14 cellular contexts compared by ENCODE assay signal in genomic region chr5:112479418-112479817, GRCh38.
DNase-seq lines count a peak whose midpoint lies in the region; ATAC-seq, FAIRE-seq and TF ChIP-seq lines count a peak whose summit lies in the region.
"Had no signal": no experiment of that assay in that cellular context is flagged by ENCODE, and none has a peak within 500 bp of the region (broad histone marks: within the 10 kb centered on the region; RNA-seq: fewer than 3 reads in every experiment).

No MANE protein-coding gene starts in this region.

- BruUV-seq in MCF 10A (replicated peaks; lab: Mats Ljungman, UMichigan) = no TSS peak

- H3K27ac Mint-ChIP-seq in MCF 10A (ENCODE audit: low read depth, unreplicated experiment) = peak overlapping the region; percentile 47
- H3K27ac Mint-ChIP-seq: activated CD8-positive, alpha-beta T cell treated with anti-CD3 and anti-CD28 coated beads for 36 hours had no signal

- intact Hi-C loops in MCF 10A (cut with micrococcal nuclease) = no loop called here

- H3K4me3 Mint-ChIP-seq in MCF 10A (ENCODE audit: unreplicated experiment) = no peak overlapping the region
- H3K4me3 Mint-ChIP-seq: activated CD8-positive, alpha-beta T cell treated with anti-CD3 and anti-CD28 coated beads for 36 hours had no signal

- TF ChIP-seq CTCF in MCF 10A (IDR thresholded peaks at IDR 0.05; ENCODE audit: unreplicated experiment) = no peak

- POLR2A ChIA-PET in MCF 10A (lab: Yijun Ruan, JAX) = interaction anchor here (1.2 to 1.6 kb wide), 5 partner anchors 13 to 229 kb away, joined by 3 to 6 read pairs (median 3); partner anchors contain the start of gene EPB41L4A

- H3K27me3 Mint-ChIP-seq in MCF 10A (ENCODE audit: insufficient read depth, unreplicated experiment) = no peaks in the 10 kb centered on the region

- no peaks in the 10 kb centered on the region for H3K9me3 Mint-ChIP-seq in MCF 10A (ENCODE audit: unreplicated experiment)
- H3K9me3 Mint-ChIP-seq: activated CD8-positive, alpha-beta T cell treated with anti-CD3 and anti-CD28 coated beads for 36 hours had no signal

- no peaks in the 10 kb centered on the region for H3K36me3 Mint-ChIP-seq in MCF 10A (ENCODE audit: insufficient read depth, unreplicated experiment)

- H3K4me1 Mint-ChIP-seq in MCF 10A (ENCODE audit: insufficient read depth, unreplicated experiment) = peaks cover 11% of the 10 kb centered on the region

- FAIRE-seq in RCC 7860 (lab: Jason Lieb, UNC) = no peak
- FAIRE-seq: pancreas had no signal

- ATAC-seq in HG03558 (IDR thresholded peaks at IDR 0.05; ENCODE audit: extremely low read depth, unreplicated experiment) = peak; percentile 60
- ATAC-seq: activated CD8-positive, alpha-beta T cell treated with anti-CD3 and anti-CD28 coated beads for 36 hours; left ventricle myocardium superior had no signal

- DNase-seq in DMS 273 (lab: John Stamatoyannopoulos, UW; ENCODE audit: unreplicated experiment) = peak; percentile 58
- DNase-seq in MCF 10A (ENCODE audit: unreplicated experiment) = peak; percentile 75
- DNase-seq in kidney glomerular epithelial cell (lab: John Stamatoyannopoulos, UW) = peak; percentile 46
- DNase-seq in AML-193 (lab: John Stamatoyannopoulos, UW) = no peak
- no peak for DNase-seq in RCC 7860 (ENCODE audit: low spot score)
- no peak for DNase-seq in activated CD4-positive, alpha-beta T cell treated with anti-CD3 and anti-CD28 coated beads, Interleukin-2, amount 50 U/mL, for 4 hours
- DNase-seq in RPMI8226 = no peak
- DNase-seq: activated CD8-positive, alpha-beta T cell treated with anti-CD3 and anti-CD28 coated beads for 36 hours; amniotic stem cell; left ventricle myocardium superior; NCI-H345; pancreas; thyroid gland had no signal

- CTCF ChIA-PET in MCF 10A (lab: Yijun Ruan, JAX) = interaction anchor here (0.7 to 4.5 kb wide), 3 partner anchors 12 to 59 kb away, joined by 3 to 44 read pairs (median 12); no protein-coding TSS in a partner anchor

Comparison
In these comparisons a context has a peak if more than half of its experiments do, and no peak if none do; other contexts are left out.
1. DNase-seq: peak in DMS 273 (single experiment), MCF 10A (single experiment) and kidney glomerular epithelial cell (single experiment); none in AML-193 (0 of 2), RCC 7860 (single experiment), activated CD4-positive, alpha-beta T cell treated with anti-CD3 and anti-CD28 coated beads, Interleukin-2, amount 50 U/mL, for 4 hours (0 of 2) and RPMI8226 (single experiment).